ENCODE assay signal across 9 cellular contexts in genomic region chr16:75593825-75594820, GRCh38. TPM values are rescaled to one million over a fixed set of nuclear protein-coding genes. Genes with fewer than 3 reads are reported as not detected.
DNase-seq lines count a peak whose midpoint lies in the region; ATAC-seq and TF ChIP-seq lines count a peak whose summit lies in the region.
"Had no signal": no experiment of that assay in that cellular context is flagged by ENCODE, and none has a peak within 500 bp of the region (broad histone marks: within the 10 kb centered on the region; RNA-seq: fewer than 3 reads in every experiment).

No MANE protein-coding gene starts in this region.

- H3K27me3 ChIP-seq in CD8-positive, alpha-beta T cell (ENCODE audit: insufficient read depth, low read length) = no peaks in the 10 kb centered on the region
- H3K27me3 ChIP-seq in foreskin keratinocyte = no peaks in the 10 kb centered on the region

- peaks cover 7% of the 10 kb centered on the region for H3K4me1 Mint-ChIP-seq in CD8-positive, alpha-beta T cell (ENCODE audit: low read depth)
- H3K4me1 Mint-ChIP-seq in T-helper 17 cell = peaks cover 6% of the 10 kb centered on the region
- H3K4me1 Mint-ChIP-seq: naive B cell had no signal

- H3K36me3 ChIP-seq in CD8-positive, alpha-beta T cell (ENCODE audit: insufficient read depth, low read length) = peaks cover 6% of the 10 kb centered on the region

- no peak for ATAC-seq in CD8-positive, alpha-beta T cell
- no peak for ATAC-seq in T-helper 17 cell
- ATAC-seq in foreskin keratinocyte = peak; percentile 98
- ATAC-seq in GM21825 (IDR thresholded peaks at IDR 0.05; ENCODE audit: unreplicated experiment) = no peak

- H3K4me1 ChIP-seq in CD8-positive, alpha-beta T cell (ENCODE audit: insufficient read depth, low read length) = no peaks in the 10 kb centered on the region
- H3K4me1 ChIP-seq in foreskin keratinocyte = peaks cover 3% of the 10 kb centered on the region

- no peak overlapping the region for H3K27ac ChIP-seq in CD8-positive, alpha-beta T cell (ENCODE audit: low read depth, low read length)
- H3K27ac ChIP-seq in foreskin keratinocyte = peak overlapping the region; percentile 56

- H3K27ac Mint-ChIP-seq in CD8-positive, alpha-beta T cell = peak overlapping the region; percentile 57
- H3K27ac Mint-ChIP-seq in T-helper 17 cell = peak overlapping the region; percentile 47

- DNase-seq in CD8-positive, alpha-beta T cell = no peak
- DNase-seq in HS-5 (ENCODE audit: low read depth) (peak; percentile 86), T-helper 17 cell (no peak), foreskin keratinocyte (peak; percentile 23 to 64), pons (ENCODE audit: low spot score) (no peak), SW480 (ENCODE audit: low spot score) (no peak), DMS79 treated with DMSO at 0.1 percent for 48 hours (lab: John Stamatoyannopoulos, UW) (no peak)
- DNase-seq: naive B cell had no signal

- CTCF ChIA-PET in CD8-positive, alpha-beta T cell (lab: Charles Lee) = interaction anchor here (1.5 kb wide), 1 partner anchor 12 kb away, joined by 5 read pairs; no protein-coding TSS in a partner anchor

- no peak overlapping the region for H3K4me3 Mint-ChIP-seq in CD8-positive, alpha-beta T cell
- no peak overlapping the region for H3K4me3 Mint-ChIP-seq in T-helper 17 cell
- H3K4me3 Mint-ChIP-seq: naive B cell had no signal

- no peak for TF ChIP-seq CTCF in CD8-positive, alpha-beta T cell (IDR thresholded peaks at IDR 0.05)
- TF ChIP-seq CTCF in foreskin keratinocyte (conservative IDR thresholded peaks at IDR 0.05) = no peak

- intact Hi-C loops in CD8-positive, alpha-beta T cell (cut with DNase I, micrococcal nuclease) = no loop called here

- H3K36me3 Mint-ChIP-seq in CD8-positive, alpha-beta T cell = peaks cover 40% of the 10 kb centered on the region
- peaks cover 7% of the 10 kb centered on the region for H3K36me3 Mint-ChIP-seq in T-helper 17 cell (ENCODE audit: low read depth)

- POLR2A ChIA-PET in CD8-positive, alpha-beta T cell (lab: Charles Lee) = interaction anchor here (0.5 kb wide), 1 partner anchor 205 kb away, joined by 3 read pairs; no protein-coding TSS in a partner anchor

- no peak overlapping the region for H3K4me3 ChIP-seq in CD8-positive, alpha-beta T cell (ENCODE audit: low read depth, low read length)

- H3K9me3 ChIP-seq in CD8-positive, alpha-beta T cell (ENCODE audit: low read length) = no peaks in the 10 kb centered on the region
- H3K9me3 ChIP-seq in T-helper 17 cell (ENCODE audit: control insufficient read depth, low read length, poor library complexity, severe bottlenecking) = no peaks in the 10 kb centered on the region

- no peaks in the 10 kb centered on the region for H3K9me3 Mint-ChIP-seq in CD8-positive, alpha-beta T cell

- H3K27me3 Mint-ChIP-seq in CD8-positive, alpha-beta T cell (ENCODE audit: low read depth) = no peaks in the 10 kb centered on the region
- no peaks in the 10 kb centered on the region for H3K27me3 Mint-ChIP-seq in T-helper 17 cell
- H3K27me3 Mint-ChIP-seq: naive B cell had no signal

RNA-seq across cellular contexts. Expression of gene GABARAPL2, which starts 27.9 kb away (rescaled TPM):
- 10 to 100 TPM; 37.4 to 39.4 TPM for total RNA-seq in CD8-positive, alpha-beta T cell
- total RNA-seq in T-helper 17 cell (10 to 100 TPM; 76.5 to 79.5 TPM), foreskin keratinocyte (59.9 and 61.0 TPM in 2 replicates)
- polyA plus RNA-seq in foreskin keratinocyte = 85.1 and 85.6 TPM in 2 replicates

RNA-seq across cellular contexts. Expression of gene ADAT1, which starts 29.0 kb away (rescaled TPM):
- 10 to 100 TPM; 44.4 to 47.6 TPM for total RNA-seq in CD8-positive, alpha-beta T cell
- total RNA-seq in T-helper 17 cell (10 to 100 TPM; 57.9 to 64.1 TPM), foreskin keratinocyte (40.7 and 41.7 TPM in 2 replicates)
- polyA plus RNA-seq in foreskin keratinocyte = 18.5 and 21.0 TPM in 2 replicates

RNA-seq across cellular contexts. Expression of gene TMEM231, which starts 38.1 kb away (rescaled TPM):
- 1 to 10 TPM; 2.1 to 2.8 TPM for total RNA-seq in CD8-positive, alpha-beta T cell
- total RNA-seq in T-helper 17 cell (1 to 10 TPM; 5.3 to 7.5 TPM), foreskin keratinocyte (9.0 and 10.3 TPM in 2 replicates)
- 7.1 and 7.3 TPM in 2 replicates for polyA plus RNA-seq in foreskin keratinocyte

RNA-seq across cellular contexts. Expression of gene KARS1, which starts 53.3 kb away (rescaled TPM):
- total RNA-seq in CD8-positive, alpha-beta T cell = 100 to 1,000 TPM; 162 to 168 TPM
- total RNA-seq in T-helper 17 cell (100 to 1,000 TPM; 160 to 161 TPM), foreskin keratinocyte (193 and 200 TPM in 2 replicates)
- 144 and 166 TPM in 2 replicates for polyA plus RNA-seq in foreskin keratinocyte

RNA-seq across cellular contexts. Expression of gene TERF2IP, which starts 53.5 kb away (rescaled TPM):
- total RNA-seq in CD8-positive, alpha-beta T cell = 100 to 1,000 TPM; 107 to 112 TPM
- total RNA-seq in T-helper 17 cell (100 to 1,000 TPM in 1 of 2 donors, 10 to 100 TPM in 1; 98.1 to 107 TPM), foreskin keratinocyte (30.0 and 31.7 TPM in 2 replicates)
- 23.8 and 25.2 TPM in 2 replicates for polyA plus RNA-seq in foreskin keratinocyte

Comparison
In these comparisons a context has a peak if more than half of its experiments do, and no peak if none do; other contexts are left out.
1. DNase-seq: peak in HS-5 (single experiment) and foreskin keratinocyte (2 of 2); none in CD8-positive, alpha-beta T cell (0 of 7), T-helper 17 cell (0 of 3), pons (single experiment), SW480 (single experiment) and DMS79 treated with DMSO at 0.1 percent for 48 hours (single experiment).